12 cellular contexts compared by ENCODE assay signal in genomic region chr1:201267481-201268229, GRCh38. TPM values are rescaled to one million over a fixed set of nuclear protein-coding genes. Genes with fewer than 3 reads are reported as not detected.
DNase-seq lines count a peak whose midpoint lies in the region; ATAC-seq, FAIRE-seq and TF ChIP-seq lines count a peak whose summit lies in the region.
"Had no signal": no experiment of that assay in that cellular context is flagged by ENCODE, and none has a peak within 500 bp of the region (broad histone marks: within the 10 kb centered on the region; RNA-seq: fewer than 3 reads in every experiment).

No MANE protein-coding gene starts in this region.

- H3K27ac ChIP-seq in endothelial cell of umbilical vein (ENCODE audit: insufficient read depth, low read depth, low read length) (no peak overlapping the region), Karpas-422 (ENCODE audit: low read length) (no peak overlapping the region), trophoblast cell (ENCODE audit: low read depth, low read length) (no peak overlapping the region)

- POLR2A ChIA-PET in endothelial cell of umbilical vein (lab: Charles Lee), result no interaction called here

- no peak overlapping the region for H3K14ac ChIP-seq in trophoblast cell (ENCODE audit: low read length)

- H2AFZ ChIP-seq in endothelial cell of umbilical vein (ENCODE audit: low read depth, low read length) (no peak overlapping the region), Karpas-422 (ENCODE audit: low read length) (no peak overlapping the region), trophoblast cell (ENCODE audit: insufficient read depth, low read length, poor library complexity) (no peak overlapping the region)

- no peak overlapping the region for H3K4ac ChIP-seq in trophoblast cell (ENCODE audit: low read depth, low read length)

- H3K4me3 ChIP-seq in endothelial cell of umbilical vein (replicated peaks in 1 of 3; ENCODE audit: insufficient read depth in 1 of 3, low read depth in 1 of 3, low read length in 3 of 3) (no peak overlapping the region), Karpas-422 (ENCODE audit: low read length) (no peak overlapping the region), trophoblast cell (ENCODE audit: low read depth, low read length) (no peak overlapping the region)

- H3K9me3 Mint-ChIP-seq in osteocyte (ENCODE audit: unreplicated experiment), result no peaks in the 10 kb centered on the region

- H3K9me3 ChIP-seq in endothelial cell of umbilical vein (replicated peaks; ENCODE audit: control insufficient read depth, insufficient read depth, low read length) (no peaks in the 10 kb centered on the region), Karpas-422 (ENCODE audit: low read length) (no peaks in the 10 kb centered on the region), trophoblast cell (ENCODE audit: insufficient read depth, low read depth, low read length) (no peaks in the 10 kb centered on the region)

- no peak for ATAC-seq in HG03175 (IDR thresholded peaks at IDR 0.05; ENCODE audit: unreplicated experiment)

- intact Hi-C loops in endothelial cell of umbilical vein (cut with micrococcal nuclease), result no loop called here

- H3K9me2 ChIP-seq in Karpas-422 (replicated peaks; ENCODE audit: insufficient read depth, low read length), result no peaks in the 10 kb centered on the region

- H4K12ac ChIP-seq in trophoblast cell (ENCODE audit: low read depth, low read length), result no peak overlapping the region

- H3K79me1 ChIP-seq in trophoblast cell (ENCODE audit: low read length), result peaks cover 3% of the 10 kb centered on the region

- no peak overlapping the region for H4K8ac ChIP-seq in trophoblast cell (ENCODE audit: low read depth, low read length)

- DNase-seq in EL (peak; percentile 87), RPMI7951 (ENCODE audit: low read depth) (peak; percentile 74), endothelial cell of umbilical vein (ENCODE audit: low read depth, low spot score) (no peak), osteocyte (ENCODE audit: extremely low spot score, unreplicated experiment) (peak; percentile 44), Karpas-422 (no peak), T1000 (lab: John Stamatoyannopoulos, UW) (no peak), trophoblast cell (no peak)
- DNase-seq: activated CD4-positive, alpha-beta T cell treated with anti-CD3 and anti-CD28 coated beads for 48 hours; DMS79; KG1; substantia nigra had no signal

- no peak overlapping the region for H2AK5ac ChIP-seq in trophoblast cell (ENCODE audit: low read length)

- H4K20me1 ChIP-seq in endothelial cell of umbilical vein (replicated peaks; ENCODE audit: control insufficient read depth, extremely low read depth, insufficient read depth, low read length) (no peaks in the 10 kb centered on the region), Karpas-422 (ENCODE audit: insufficient read depth, low read depth, low read length) (no peaks in the 10 kb centered on the region)

- H2BK5ac ChIP-seq in trophoblast cell (ENCODE audit: low read depth, low read length, poor library complexity), result no peak overlapping the region

- H3K4me2 ChIP-seq in endothelial cell of umbilical vein (ENCODE audit: insufficient read depth, low read length) (no peak overlapping the region), Karpas-422 (ENCODE audit: low read depth, low read length, poor library complexity, severe bottlenecking) (no peak overlapping the region), trophoblast cell (ENCODE audit: low read length) (no peak overlapping the region)

- no peak overlapping the region for H3K9ac ChIP-seq in endothelial cell of umbilical vein (replicated peaks; ENCODE audit: extremely low read depth, insufficient read depth, low read length)
- H3K9ac ChIP-seq in Karpas-422 (ENCODE audit: low read length), result no peak overlapping the region
- no peak overlapping the region for H3K9ac ChIP-seq in trophoblast cell (ENCODE audit: low read length)

- H3K27me3 Mint-ChIP-seq in osteocyte (ENCODE audit: unreplicated experiment), result no peaks in the 10 kb centered on the region

- peaks cover 50% of the 10 kb centered on the region for H3K4me1 Mint-ChIP-seq in osteocyte (ENCODE audit: unreplicated experiment)

- peak overlapping the region; percentile 87 for H3K27ac Mint-ChIP-seq in osteocyte (ENCODE audit: unreplicated experiment)

- H3K4me3 Mint-ChIP-seq in osteocyte (ENCODE audit: unreplicated experiment), result no peak overlapping the region

- H3K27me3 ChIP-seq in endothelial cell of umbilical vein (ENCODE audit: control insufficient read depth in 2 of 2, insufficient read depth in 2 of 2, low read length in 2 of 2) (peaks cover 0 to 4% of the 10 kb centered on the region in 2 experiments), Karpas-422 (ENCODE audit: low read length) (no peaks in the 10 kb centered on the region), trophoblast cell (ENCODE audit: insufficient read depth, low read length) (no peaks in the 10 kb centered on the region)

- BruUV-seq in endothelial cell of umbilical vein (replicated peaks; lab: Mats Ljungman, UMichigan), result no TSS peak

- no peak overlapping the region for H4K91ac ChIP-seq in trophoblast cell (ENCODE audit: low read depth, low read length)

- H3K79me2 ChIP-seq in endothelial cell of umbilical vein (ENCODE audit: control insufficient read depth, insufficient read depth, low read length) (no peaks in the 10 kb centered on the region), Karpas-422 (ENCODE audit: low read length) (no peaks in the 10 kb centered on the region), trophoblast cell (ENCODE audit: control insufficient read depth, insufficient read depth, low read length, poor library complexity) (no peaks in the 10 kb centered on the region)

- no peaks in the 10 kb centered on the region for H3K36me3 Mint-ChIP-seq in osteocyte (ENCODE audit: unreplicated experiment)

- H3K9me1 ChIP-seq in endothelial cell of umbilical vein (replicated peaks; ENCODE audit: control insufficient read depth, extremely low read depth, insufficient read depth, low read length), result no peaks in the 10 kb centered on the region

- TF ChIP-seq CTCF in endothelial cell of umbilical vein (IDR thresholded peaks at IDR 0.05; ENCODE audit: extremely low read depth in 1 of 2, insufficient read depth in 1 of 2, low read depth in 1 of 2, low read length in 2 of 2) (no peak), osteocyte (IDR thresholded peaks at IDR 0.05) (no peak)

- no peak overlapping the region for H3K23ac ChIP-seq in trophoblast cell (ENCODE audit: low read length)

- no peaks in the 10 kb centered on the region for H3K36me3 ChIP-seq in endothelial cell of umbilical vein (ENCODE audit: control insufficient read depth in 2 of 2, extremely low read depth in 1 of 2, insufficient read depth in 2 of 2, low read length in 2 of 2)
- no peaks in the 10 kb centered on the region for H3K36me3 ChIP-seq in Karpas-422 (ENCODE audit: insufficient read depth, low read length)
- H3K36me3 ChIP-seq in trophoblast cell (ENCODE audit: control insufficient read depth in 1 of 2, insufficient read depth in 2 of 2, low read length in 2 of 2), result no peaks in the 10 kb centered on the region

- H2BK12ac ChIP-seq in trophoblast cell (ENCODE audit: low read length), result no peak overlapping the region

- no peak for FAIRE-seq in endothelial cell of umbilical vein (lab: Jason Lieb, UNC)

- no peak for TF ChIP-seq POLR2A in endothelial cell of umbilical vein (IDR thresholded peaks at IDR 0.05; ENCODE audit: low read depth, low read length)

- H3K18ac ChIP-seq in trophoblast cell (ENCODE audit: low read length), result no peak overlapping the region

- no CpG with 5 or more reads among the region's 14 CpGs for WGBS in trophoblast cell (ENCODE audit: extremely low coverage, insufficient coverage, insufficient read length)

- no peaks in the 10 kb centered on the region for H3K4me1 ChIP-seq in endothelial cell of umbilical vein (ENCODE audit: control insufficient read depth, extremely low read depth, insufficient read depth, low read length)
- no peaks in the 10 kb centered on the region for H3K4me1 ChIP-seq in Karpas-422 (ENCODE audit: low read length)
- peaks cover 8% of the 10 kb centered on the region in 2 experiments for H3K4me1 ChIP-seq in trophoblast cell (ENCODE audit: control insufficient read depth in 1 of 2, insufficient read depth in 2 of 2, low read length in 2 of 2)

- dilution Hi-C loops in endothelial cell of umbilical vein (cut with MboI; ENCODE audit: extremely low pct_ligation_motif_present, low sequenced_read_pairs), result no loop called here

- CTCF ChIA-PET in endothelial cell of umbilical vein (lab: Charles Lee), result interaction anchor here (1.3 to 1.6 kb wide), 2 partner anchors 15 to 94 kb away, joined by 4 read pairs; partner anchors contain the start of gene PKP1

- H2BK120ac ChIP-seq in trophoblast cell (ENCODE audit: insufficient read depth, low read length, poor library complexity), result no peak overlapping the region

TF ChIP-seq in endothelial cell of umbilical vein, 7 proteins besides CTCF, POLR2A, EP300 and RAD21:
- TF ChIP-seq MYC (IDR thresholded peaks at IDR 0.05; ENCODE audit: low read depth, low read length) (no peak), FOS (IDR thresholded peaks at IDR 0.05; ENCODE audit: borderline replicate concordance, insufficient read depth, low read length) (peak; percentile 56), JUN (IDR thresholded peaks at IDR 0.05; ENCODE audit: borderline replicate concordance, insufficient read depth, insufficient read length, low read depth) (no peak), MAX (IDR thresholded peaks at IDR 0.05; ENCODE audit: insufficient read depth, insufficient read length) (no peak), POLR2AphosphoS5 (IDR thresholded peaks at IDR 0.05; ENCODE audit: insufficient read depth, low read depth, low read length) (no peak), GATA2 (IDR thresholded peaks at IDR 0.05; ENCODE audit: insufficient read depth, insufficient read length, low read depth, low read length) (peak; percentile 11), EZH2 (IDR thresholded peaks at IDR 0.05; ENCODE audit: borderline replicate concordance, low read depth, low read length, severe bottlenecking) (no peak)

RNA-seq across cellular contexts. Expression of gene PKP1, which starts 15.7 kb away (rescaled TPM):
- under 0.01 TPM in 1 of 2 replicates, not detected in the other for total RNA-seq in RPMI7951 (2014; rRNA removed; shearing (Covaris generic))
- total RNA-seq in endothelial cell of umbilical vein, result not detected in 2 replicates
- 0.01 TPM in 1 of 2 replicates, not detected in the other for polyA plus RNA-seq in endothelial cell of umbilical vein
- polyA plus RNA-seq in endothelial cell of umbilical vein (2011; cell fraction: cytosol; rRNA removed), result not detected in 2 replicates
- polyA plus RNA-seq in endothelial cell of umbilical vein (2011; cell fraction: nucleus; rRNA removed), result not detected in 2 replicates
- polyA plus RNA-seq in endothelial cell of umbilical vein (2012), result not detected in 2 replicates
- not detected in 2 replicates for polyA minus RNA-seq in endothelial cell of umbilical vein
- not detected for polyA minus RNA-seq in endothelial cell of umbilical vein (2011; cell fraction: cytosol; rRNA and poly(A)+ RNA removed)
- not detected in 2 replicates for polyA minus RNA-seq in endothelial cell of umbilical vein (2011; cell fraction: nucleus; rRNA and poly(A)+ RNA removed)
- total RNA-seq in osteocyte, result not detected in 2 replicates
- not detected in 2 replicates for total RNA-seq in Karpas-422 (2014; rRNA removed; shearing (Covaris generic); ENCODE audit: low replicate concordance)
- polyA plus RNA-seq in trophoblast cell (2013), result 0.14 and 0.18 TPM in 2 replicates

Comparison
In these comparisons a context has a peak if more than half of its experiments do, and no peak if none do; other contexts are left out.
1. DNase-seq: peak in EL (single experiment), RPMI7951 (single experiment) and osteocyte (single experiment); none in endothelial cell of umbilical vein (single experiment), Karpas-422 (single experiment), T1000 (single experiment) and trophoblast cell (0 of 2).